Comparison of ENCODE assay signal across 9 cellular contexts in the genomic region with DNA sequence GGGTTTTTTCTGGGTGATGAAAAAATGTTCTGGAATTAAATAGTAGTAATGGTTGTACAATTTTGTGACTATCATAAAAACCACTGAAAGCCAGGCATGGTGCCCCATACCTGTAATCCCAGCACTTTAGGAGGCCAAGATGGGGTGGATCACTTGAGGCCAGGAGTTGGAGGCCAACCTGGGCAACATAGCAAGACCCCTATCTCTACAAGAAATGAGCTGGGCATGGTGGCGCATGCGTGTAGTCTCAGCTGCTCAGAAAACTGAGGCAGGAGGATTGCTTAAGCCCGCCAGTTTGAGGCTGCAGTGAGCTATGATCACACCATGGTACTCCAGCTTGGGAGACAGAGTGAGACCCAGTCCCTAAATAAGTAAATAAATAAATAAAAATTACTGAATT.
"Had no signal": no experiment of that assay in that cellular context is flagged by ENCODE, and none has a peak within 500 bp of the region (broad histone marks: within the 10 kb centered on the region; RNA-seq: fewer than 3 reads in every experiment).

No MANE protein-coding gene starts in this region.

- H3K27ac ChIP-seq: GM23248, HL-60 had no signal

- H3K9me3 ChIP-seq: HAP-1 had no signal

- H2AFZ ChIP-seq: GM23248 had no signal

- ATAC-seq: HCT116 had no signal

- H3K27ac Mint-ChIP-seq: HFFc6 had no signal

- H3K4me3 Mint-ChIP-seq: HFFc6 had no signal

- H3K4me1 ChIP-seq: HAP-1 had no signal

- H3K4me3 ChIP-seq: GM23248, HAP-1 had no signal

- H3K9ac ChIP-seq: GM23248 had no signal

- DNase-seq: GM23248, GOT3, H7, HFFc6, IMR-90, KBM-7 had no signal
